In genomic region chrX:42686296-42686695, GRCh38 we compare ENCODE assay signal across 20 cellular contexts.
DNase-seq lines count a peak whose midpoint lies in the region; ATAC-seq, FAIRE-seq and TF ChIP-seq lines count a peak whose summit lies in the region.
"Had no signal": no experiment of that assay in that cellular context is flagged by ENCODE, and none has a peak within 500 bp of the region (broad histone marks: within the 10 kb centered on the region; RNA-seq: fewer than 3 reads in every experiment).

No MANE protein-coding gene starts in this region.

- H3K4me3 ChIP-seq in ACC112 (ENCODE audit: low read depth, low read length) (no peak overlapping the region), astrocyte (ENCODE audit: insufficient read depth, low read depth, low read length) (no peak overlapping the region), smooth muscle cell (no peak overlapping the region), ascending aorta (no peak overlapping the region)
- H3K4me3 ChIP-seq: GM12878 had no signal

- H3K4me1 Mint-ChIP-seq in astrocyte (ENCODE audit: low read depth, unreplicated experiment), result peaks cover 10% of the 10 kb centered on the region

- ATAC-seq in esophagus mucosa, result peak; percentile 47
- ATAC-seq in GM21360 (IDR thresholded peaks at IDR 0.05; ENCODE audit: unreplicated experiment), result no peak
- ATAC-seq: GM12878, HepG2 had no signal

- WGBS in smooth muscle cell (ENCODE audit: low lambda C conversion rate), result 80% methylated on average over 1 of the region's 1 CpG

- H3K4me1 ChIP-seq in ACC112 (ENCODE audit: control insufficient read depth, insufficient read depth, low read length, unreplicated experiment) (peaks cover 8% of the 10 kb centered on the region), astrocyte (ENCODE audit: insufficient read depth, low read length) (no peaks in the 10 kb centered on the region), smooth muscle cell (ENCODE audit: low read depth) (no peaks in the 10 kb centered on the region), ascending aorta (no peaks in the 10 kb centered on the region)
- H3K4me1 ChIP-seq: Caco-2 had no signal

- H4K20me1 ChIP-seq in astrocyte (ENCODE audit: insufficient read depth, low read length) (no peaks in the 10 kb centered on the region), smooth muscle cell (ENCODE audit: low read depth) (no peaks in the 10 kb centered on the region)

- no peak for DNase-seq in astrocyte (ENCODE audit: low read depth)
- DNase-seq in smooth muscle cell (lab: John Stamatoyannopoulos, UW; ENCODE audit: unreplicated experiment), result no peak
- no peak for DNase-seq in HCEC 1CT
- no peak for DNase-seq in ascending aorta (ENCODE audit: low spot score in 2 of 2)
- DNase-seq: AML-193; Caco-2; CD4-positive, alpha-beta T cell; DMS153; DMS79 treated with DMSO at 0.1 percent for 48 hours; GOT3; H7; KBM-7 had no signal

- H3K9me3 Mint-ChIP-seq in astrocyte (ENCODE audit: unreplicated experiment), result no peaks in the 10 kb centered on the region
- H3K9me3 Mint-ChIP-seq: CD4-positive, alpha-beta T cell had no signal

- H3K4me2 ChIP-seq in astrocyte (ENCODE audit: low read length), result no peak overlapping the region
- no peak overlapping the region for H3K4me2 ChIP-seq in smooth muscle cell

- H3K27me3 ChIP-seq in ACC112 (ENCODE audit: insufficient read depth, low read length), result no peaks in the 10 kb centered on the region
- no peaks in the 10 kb centered on the region for H3K27me3 ChIP-seq in astrocyte (ENCODE audit: insufficient read depth, low read length)
- no peaks in the 10 kb centered on the region for H3K27me3 ChIP-seq in smooth muscle cell (ENCODE audit: low read depth)
- H3K27me3 ChIP-seq in ascending aorta, result no peaks in the 10 kb centered on the region

- no peak overlapping the region for H3K9ac ChIP-seq in astrocyte (ENCODE audit: low read length)
- H3K9ac ChIP-seq in smooth muscle cell (ENCODE audit: low read depth), result no peak overlapping the region

- H3K79me2 ChIP-seq in ACC112 (ENCODE audit: control insufficient read depth, insufficient read depth, low read length, unreplicated experiment) (no peaks in the 10 kb centered on the region), astrocyte (ENCODE audit: insufficient read depth, low read length) (no peaks in the 10 kb centered on the region), smooth muscle cell (ENCODE audit: low read depth) (no peaks in the 10 kb centered on the region)

- H3K27ac Mint-ChIP-seq in astrocyte (ENCODE audit: unreplicated experiment), result no peak overlapping the region
- H3K27ac Mint-ChIP-seq: CD4-positive, alpha-beta T cell; IgD-negative memory B cell had no signal

- H3K36me3 Mint-ChIP-seq in astrocyte (ENCODE audit: low read depth, unreplicated experiment), result no peaks in the 10 kb centered on the region
- H3K36me3 Mint-ChIP-seq: IgD-negative memory B cell had no signal

- no peaks in the 10 kb centered on the region for H3K9me3 ChIP-seq in astrocyte (ENCODE audit: insufficient read depth, low read depth, low read length)
- no peaks in the 10 kb centered on the region for H3K9me3 ChIP-seq in smooth muscle cell (replicated peaks; ENCODE audit: low read depth)
- H3K9me3 ChIP-seq in ascending aorta, result no peaks in the 10 kb centered on the region
- H3K9me3 ChIP-seq: Caco-2 had no signal

- H2AFZ ChIP-seq in ACC112 (ENCODE audit: low read length, unreplicated experiment), result no peak overlapping the region
- no peak overlapping the region for H2AFZ ChIP-seq in astrocyte (ENCODE audit: low read depth, low read length)
- H2AFZ ChIP-seq in smooth muscle cell (ENCODE audit: low read depth), result peak overlapping the region; percentile 3

- FAIRE-seq in astrocyte (lab: Jason Lieb, UNC), result peak; percentile 69
- FAIRE-seq: GM12878, GM19239, HepG2 had no signal

- no peaks in the 10 kb centered on the region for H3K36me3 ChIP-seq in ACC112 (ENCODE audit: insufficient read depth, low read length)
- H3K36me3 ChIP-seq in astrocyte (ENCODE audit: insufficient read depth, low read length), result no peaks in the 10 kb centered on the region
- no peaks in the 10 kb centered on the region for H3K36me3 ChIP-seq in smooth muscle cell (ENCODE audit: low read depth)
- no peaks in the 10 kb centered on the region for H3K36me3 ChIP-seq in ascending aorta

- H3K27ac ChIP-seq in ACC112 (ENCODE audit: low read depth, low read length) (peak overlapping the region; percentile 16; the same call in 1 of the 2 replicates), astrocyte (ENCODE audit: low read depth, low read length) (no peak overlapping the region), smooth muscle cell (ENCODE audit: low read depth) (peak overlapping the region; percentile 47), ascending aorta (no peak overlapping the region)
- H3K27ac ChIP-seq: C4-2B had no signal

- H3F3A ChIP-seq in smooth muscle cell (ENCODE audit: low read depth), result no peaks in the 10 kb centered on the region

- intact Hi-C loops in ascending aorta (cut with DNase I), result no loop called here

- no peak for TF ChIP-seq CTCF in astrocyte (IDR thresholded peaks at IDR 0.05; ENCODE audit: insufficient read depth, low read depth, low read length)
- TF ChIP-seq CTCF in smooth muscle cell (IDR thresholded peaks at IDR 0.05; ENCODE audit: borderline replicate concordance, insufficient read depth, poor library complexity, severe bottlenecking), result no peak
- no peak for TF ChIP-seq CTCF in ascending aorta (IDR thresholded peaks at IDR 0.05)

- H3K4me3 Mint-ChIP-seq in astrocyte (ENCODE audit: unreplicated experiment), result no peak overlapping the region
- H3K4me3 Mint-ChIP-seq: CD4-positive, alpha-beta T cell; IgD-negative memory B cell had no signal

- H3K27me3 Mint-ChIP-seq in astrocyte (ENCODE audit: low read depth, unreplicated experiment), result no peaks in the 10 kb centered on the region
- H3K27me3 Mint-ChIP-seq: CD4-positive, alpha-beta T cell had no signal

Comparison
In these comparisons a context has a peak if more than half of its experiments do, and no peak if none do; other contexts are left out.
1. H3K27ac ChIP-seq: peak in ACC112 (single experiment) and smooth muscle cell (single experiment); none in astrocyte (single experiment) and ascending aorta (0 of 2).